Comparison of ENCODE assay signal across 8 cellular contexts in the genomic region with DNA sequence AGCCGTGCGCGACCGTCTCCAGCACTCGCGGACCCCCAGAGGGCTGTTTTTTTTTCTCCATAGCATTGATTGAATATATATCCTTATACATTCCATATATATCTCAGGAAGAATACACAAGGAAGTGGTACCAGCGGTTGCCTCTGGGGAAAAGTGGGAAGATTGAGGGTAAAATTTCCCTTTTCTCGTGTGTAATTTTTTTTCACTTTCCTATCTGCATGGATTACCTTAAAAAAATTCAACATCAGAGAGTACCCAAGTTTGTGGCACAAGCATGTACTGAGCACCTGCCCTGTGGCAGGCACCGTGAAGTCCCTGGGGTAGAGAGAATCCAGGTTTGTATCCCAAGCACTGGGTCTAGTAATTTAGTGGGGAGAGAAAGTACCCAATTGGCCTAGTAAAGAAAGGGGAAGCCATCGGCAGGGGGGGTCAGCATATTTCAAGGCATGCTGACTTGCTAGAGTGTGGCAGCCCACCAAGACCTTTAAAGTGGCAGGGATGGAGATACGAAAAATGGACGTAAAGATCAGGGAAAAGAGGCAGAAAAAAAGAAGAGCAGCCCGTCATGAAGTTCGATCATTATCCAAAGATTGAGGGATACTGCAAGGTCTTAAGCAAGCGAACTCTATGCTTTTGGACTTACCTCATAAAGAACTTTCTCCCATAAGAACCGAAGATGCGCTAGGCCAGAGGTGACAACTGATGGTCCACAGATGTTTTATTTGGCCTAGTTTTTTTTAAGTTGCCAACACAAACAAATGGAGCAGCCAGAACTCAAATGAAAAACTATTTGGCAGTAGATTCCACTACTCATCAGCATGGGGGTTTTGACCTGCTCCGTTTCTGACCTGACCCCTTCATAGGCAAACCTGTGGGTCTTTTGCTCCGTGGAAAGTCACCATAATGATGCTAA. TPM values are rescaled to one million over a fixed set of nuclear protein-coding genes. Genes with fewer than 3 reads are reported as not detected.
A peak's percentile ranks its signal among the peaks of the same experiment; 100 is the strongest.
DNase-seq lines count a peak whose midpoint lies in the region; ATAC-seq, FAIRE-seq and TF ChIP-seq lines count a peak whose summit lies in the region.

No MANE protein-coding gene starts in this region.

- no peak for ATAC-seq in activated CD8-positive, alpha-beta memory T cell treated with anti-CD3 and anti-CD28 coated beads, Interleukin-2, amount 10 ng/mL, durations not matched to agents 7 days and 5 days
- ATAC-seq in activated naive CD8-positive, alpha-beta T cell treated with anti-CD3 and anti-CD28 coated beads, Interleukin-2, amount 10 ng/mL, durations not matched to agents 7 days and 5 days (ENCODE audit: low read depth) = no peak
- no peak for ATAC-seq in GM19395 (IDR thresholded peaks at IDR 0.05; ENCODE audit: unreplicated experiment)

- peaks cover 4 to 6% of the 10 kb centered on the region in 2 donors for H3K4me1 ChIP-seq in kidney (ENCODE audit: control insufficient read depth in 1 of 2, insufficient read depth in 1 of 2, low read depth in 1 of 2, low read length in 2 of 2)

- peaks cover 21% of the 10 kb centered on the region for H3K27me3 Mint-ChIP-seq in activated CD8-positive, alpha-beta memory T cell treated with anti-CD3 and anti-CD28 coated beads, Interleukin-2, amount 10 ng/mL, durations not matched to agents 7 days and 5 days
- peaks cover 9% of the 10 kb centered on the region for H3K27me3 Mint-ChIP-seq in activated naive CD8-positive, alpha-beta T cell treated with anti-CD3 and anti-CD28 coated beads, Interleukin-2, amount 10 ng/mL, durations not matched to agents 7 days and 5 days

- in situ Hi-C loops in GM13977 (cut with MboI; ENCODE audit: low pct_unique_long_range_greater_than_20kb, low sequenced_read_pairs, unreplicated experiment) = no loop called here

- POLR2A ChIA-PET in activated naive CD8-positive, alpha-beta T cell treated with anti-CD3 and anti-CD28 coated beads, Interleukin-2, amount 10 ng/mL, durations not matched to agents 7 days and 5 days (lab: Charles Lee) = interaction anchor here (1.1 to 6.6 kb wide), 6 partner anchors 30 to 166 kb away, joined by 3 to 78 read pairs (median 22); a partner anchor contains a TSS

- H3K9ac ChIP-seq in kidney (ENCODE audit: low read length in 2 of 2) = peak overlapping the region in 1 of 2 donors; percentile 53

- H3K36me3 Mint-ChIP-seq in activated CD8-positive, alpha-beta memory T cell treated with anti-CD3 and anti-CD28 coated beads, Interleukin-2, amount 10 ng/mL, durations not matched to agents 7 days and 5 days = peaks cover 21% of the 10 kb centered on the region
- H3K36me3 Mint-ChIP-seq in activated naive CD8-positive, alpha-beta T cell treated with anti-CD3 and anti-CD28 coated beads, Interleukin-2, amount 10 ng/mL, durations not matched to agents 7 days and 5 days = peaks cover 17% of the 10 kb centered on the region

- peak overlapping the region; percentile 98 for H3K4me3 Mint-ChIP-seq in activated CD8-positive, alpha-beta memory T cell treated with anti-CD3 and anti-CD28 coated beads, Interleukin-2, amount 10 ng/mL, durations not matched to agents 7 days and 5 days
- H3K4me3 Mint-ChIP-seq in activated naive CD8-positive, alpha-beta T cell treated with anti-CD3 and anti-CD28 coated beads, Interleukin-2, amount 10 ng/mL, durations not matched to agents 7 days and 5 days = peak overlapping the region; percentile 99

- TF ChIP-seq CTCF in kidney (IDR thresholded peaks at IDR 0.05; ENCODE audit: borderline replicate concordance, extremely low read depth, insufficient read depth) (no peak), GM13977 (IDR thresholded peaks at IDR 0.05; ENCODE audit: extremely low read depth, insufficient read depth, missing control alignments) (no peak)

- H3K36me3 ChIP-seq in kidney (ENCODE audit: control insufficient read depth in 1 of 2, insufficient read depth in 2 of 2, low read length in 2 of 2) = peaks cover 0 to 9% of the 10 kb centered on the region in 2 donors

- CTCF ChIA-PET in activated CD8-positive, alpha-beta memory T cell treated with anti-CD3 and anti-CD28 coated beads, Interleukin-2, amount 10 ng/mL, durations not matched to agents 7 days and 5 days (lab: Charles Lee) = interaction anchor here (0.6 to 1.5 kb wide), 3 partner anchors 30 to 95 kb away, joined by 3 to 9 read pairs (median 4); a partner anchor contains a TSS

- intact Hi-C loops in kidney (cut with DNase I) = no loop called here

- peaks cover 29% of the 10 kb centered on the region for H3K4me1 Mint-ChIP-seq in activated CD8-positive, alpha-beta memory T cell treated with anti-CD3 and anti-CD28 coated beads, Interleukin-2, amount 10 ng/mL, durations not matched to agents 7 days and 5 days
- peaks cover 29% of the 10 kb centered on the region for H3K4me1 Mint-ChIP-seq in activated naive CD8-positive, alpha-beta T cell treated with anti-CD3 and anti-CD28 coated beads, Interleukin-2, amount 10 ng/mL, durations not matched to agents 7 days and 5 days

- H3K4me3 ChIP-seq in kidney (ENCODE audit: low read length in 2 of 2) = peak overlapping the region; percentile 70 to 85

- FAIRE-seq in kidney (lab: Jason Lieb, UNC) = no peak

- no peak for DNase-seq in activated CD8-positive, alpha-beta memory T cell treated with anti-CD3 and anti-CD28 coated beads, Interleukin-2, amount 10 ng/mL, durations not matched to agents 7 days and 5 days
- DNase-seq in activated CD8-positive, alpha-beta memory T cell treated with anti-CD3 and anti-CD28 coated beads, Interleukin-2, amount 50 U/mL, for 48 hours = no peak
- no peak for DNase-seq in activated naive CD8-positive, alpha-beta T cell treated with anti-CD3 and anti-CD28 coated beads, Interleukin-2, amount 10 ng/mL, durations not matched to agents 7 days and 5 days
- DNase-seq in kidney = no peak
- no peak for DNase-seq in MV-4-11 (lab: John Stamatoyannopoulos, UW)
- DNase-seq in GM13977 (ENCODE audit: low spot score) = no peak

- no peaks in the 10 kb centered on the region for H3K9me3 ChIP-seq in kidney (ENCODE audit: control insufficient read depth in 1 of 2, low read length in 2 of 2)

- H3K27ac Mint-ChIP-seq in activated CD8-positive, alpha-beta memory T cell treated with anti-CD3 and anti-CD28 coated beads, Interleukin-2, amount 10 ng/mL, durations not matched to agents 7 days and 5 days = peak overlapping the region; percentile 99
- peak overlapping the region; percentile 100 for H3K27ac Mint-ChIP-seq in activated naive CD8-positive, alpha-beta T cell treated with anti-CD3 and anti-CD28 coated beads, Interleukin-2, amount 10 ng/mL, durations not matched to agents 7 days and 5 days

- no peaks in the 10 kb centered on the region for H3K9me3 Mint-ChIP-seq in activated CD8-positive, alpha-beta memory T cell treated with anti-CD3 and anti-CD28 coated beads, Interleukin-2, amount 10 ng/mL, durations not matched to agents 7 days and 5 days (ENCODE audit: low read depth)
- no peaks in the 10 kb centered on the region for H3K9me3 Mint-ChIP-seq in activated naive CD8-positive, alpha-beta T cell treated with anti-CD3 and anti-CD28 coated beads, Interleukin-2, amount 10 ng/mL, durations not matched to agents 7 days and 5 days

- peak overlapping the region in 1 of 2 donors; percentile 80 for H3K27ac ChIP-seq in kidney (ENCODE audit: low read depth in 2 of 2, low read length in 2 of 2)
- peak overlapping the region; percentile 64 for H3K27ac ChIP-seq in temporal lobe (ENCODE audit: low read depth, low read length)

RNA-seq across cellular contexts. Expression of a gene that starts 1.5 kb away (rescaled TPM):
- total RNA-seq in activated CD8-positive, alpha-beta memory T cell treated with anti-CD3 and anti-CD28 coated beads, Interleukin-2, amount 10 ng/mL, durations not matched to agents 7 days and 5 days = 100 to 1,000 TPM; 385 to 405 TPM
- total RNA-seq in activated naive CD8-positive, alpha-beta T cell treated with anti-CD3 and anti-CD28 coated beads, Interleukin-2, amount 10 ng/mL, durations not matched to agents 7 days and 5 days = 100 to 1,000 TPM; 363 to 369 TPM
- total RNA-seq in kidney (205 TPM), temporal lobe (127 TPM)
- 174 TPM for polyA plus RNA-seq in kidney (ENCODE audit: insufficient read depth, low read depth, low replicate concordance)

RNA-seq across cellular contexts. Expression of a gene that starts 36.9 kb away (rescaled TPM):
- total RNA-seq in activated CD8-positive, alpha-beta memory T cell treated with anti-CD3 and anti-CD28 coated beads, Interleukin-2, amount 10 ng/mL, durations not matched to agents 7 days and 5 days = 10 to 100 TPM; 35.0 to 49.5 TPM
- 10 to 100 TPM; 53.5 to 62.9 TPM for total RNA-seq in activated naive CD8-positive, alpha-beta T cell treated with anti-CD3 and anti-CD28 coated beads, Interleukin-2, amount 10 ng/mL, durations not matched to agents 7 days and 5 days
- total RNA-seq in kidney (43.9 TPM), temporal lobe (189 TPM)
- polyA plus RNA-seq in kidney (ENCODE audit: insufficient read depth, low read depth, low replicate concordance) = 9.1 TPM
